ENCODE assay signal across 24 cellular contexts in genomic region chr6:18117136-18117535, GRCh38.
"Had no signal": no experiment of that assay in that cellular context is flagged by ENCODE, and none has a peak within 500 bp of the region (broad histone marks: within the 10 kb centered on the region; RNA-seq: fewer than 3 reads in every experiment).

No MANE protein-coding gene starts in this region.

- H3K36me3 ChIP-seq: left ventricle myocardium inferior, neural progenitor cell, neutrophil, ovary, right atrium auricular region, right lobe of liver, upper lobe of left lung, vagina had no signal

- H3K4me1 ChIP-seq: neural progenitor cell had no signal

- H3K9me3 ChIP-seq: left ventricle myocardium inferior, neutrophil, ovary, right atrium auricular region, right lobe of liver, upper lobe of left lung, vagina had no signal

- ATAC-seq: natural killer cell; right lobe of liver; stimulated activated memory B cell treated with anti-CD40 and anti-IgM and Interleukin-4, amounts not matched to agents 10 μg/mL and 1 μg/mL and 100 μg/mL, for 72 hours; stimulated activated naive CD8-positive, alpha-beta T cell treated with anti-CD3 and anti-CD28 coated beads, Interleukin-15, amount 100 ng/mL, for 72 hours had no signal

- DNase-seq: hippocampal formation; left ventricle myocardium inferior; mesendoderm; naive B cell; natural killer cell; nephron progenitor cell; ovary; right lobe of liver; stimulated activated CD4-positive, alpha-beta T cell treated with anti-CD3 and anti-CD28 coated beads, Interleukin-1b, Interleukin-23, amount 100 ng/mL, for 48 hours; stimulated activated CD4-positive, alpha-beta T cell treated with anti-CD3 and anti-CD28 coated beads, Interleukin-2, amount 100 ng/mL, for 48 hours; stimulated activated CD4-positive, alpha-beta T cell treated with anti-CD3 and anti-CD28 coated beads, Interleukin-4, amount 100 ng/mL, for 4 hours; stimulated activated CD8-positive, alpha-beta memory T cell treated with anti-CD3 and anti-CD28 coated beads, Interleukin-4, amount 100 ng/mL, for 48 hours; stimulated activated naive CD4-positive, alpha-beta T cell treated with Interleukin-2 at 50 U/mL for 16 hours; stimulated activated naive CD8-positive, alpha-beta T cell treated with anti-CD3 and anti-CD28 coated beads, Interleukin-15, amount 100 ng/mL, for 72 hours; substantia nigra; upper lobe of left lung had no signal

- H3K27ac ChIP-seq: left ventricle myocardium inferior, neural progenitor cell, neutrophil, ovary, right atrium auricular region, right lobe of liver, tibial nerve, upper lobe of left lung, vagina had no signal

- H3K4me3 ChIP-seq: left ventricle myocardium inferior, lung, neural progenitor cell, ovary, right atrium auricular region, right lobe of liver, smooth muscle cell, tibial nerve, upper lobe of left lung, vagina had no signal

- H3K27me3 ChIP-seq: neutrophil, ovary, right atrium auricular region, right lobe of liver, tibial nerve, upper lobe of left lung, vagina had no signal
